ENCODE assay signal across 1 cellular context in genomic region chr2:28751102-28751955, GRCh38.
TF ChIP-seq lines count a peak whose summit lies in the region.

PPP1CB (plus strand) TSS chr2:28751830; CDS start chr2:28752125, 295 bp downstream.

TF ChIP-seq in K562, 482 proteins besides CTCF, POLR2A, EP300 and RAD21 (continued from another document and continues in another):
- TF ChIP-seq, protein P1, sequence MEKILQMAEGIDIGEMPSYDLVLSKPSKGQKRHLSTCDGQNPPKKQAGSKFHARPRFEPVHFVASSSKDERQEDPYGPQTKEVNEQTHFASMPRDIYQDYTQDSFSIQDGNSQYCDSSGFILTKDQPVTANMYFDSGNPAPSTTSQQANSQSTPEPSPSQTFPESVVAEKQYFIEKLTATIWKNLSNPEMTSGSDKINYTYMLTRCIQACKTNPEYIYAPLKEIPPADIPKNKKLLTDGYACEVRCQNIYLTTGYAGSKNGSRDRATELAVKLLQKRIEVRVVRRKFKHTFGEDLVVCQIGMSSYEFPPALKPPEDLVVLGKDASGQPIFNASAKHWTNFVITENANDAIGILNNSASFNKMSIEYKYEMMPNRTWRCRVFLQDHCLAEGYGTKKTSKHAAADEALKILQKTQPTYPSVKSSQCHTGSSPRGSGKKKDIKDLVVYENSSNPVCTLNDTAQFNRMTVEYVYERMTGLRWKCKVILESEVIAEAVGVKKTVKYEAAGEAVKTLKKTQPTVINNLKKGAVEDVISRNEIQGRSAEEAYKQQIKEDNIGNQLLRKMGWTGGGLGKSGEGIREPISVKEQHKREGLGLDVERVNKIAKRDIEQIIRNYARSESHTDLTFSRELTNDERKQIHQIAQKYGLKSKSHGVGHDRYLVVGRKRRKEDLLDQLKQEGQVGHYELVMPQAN (IDR thresholded peaks at IDR 0.05; ENCODE audit: borderline replicate concordance) = peak; percentile 61; the same call in 1 of the 2 replicates
- TF ChIP-seq THAP12 (CRISPR knock-in tag; IDR thresholded peaks at IDR 0.05) = peak; percentile 80
- TF ChIP-seq, protein P2, sequence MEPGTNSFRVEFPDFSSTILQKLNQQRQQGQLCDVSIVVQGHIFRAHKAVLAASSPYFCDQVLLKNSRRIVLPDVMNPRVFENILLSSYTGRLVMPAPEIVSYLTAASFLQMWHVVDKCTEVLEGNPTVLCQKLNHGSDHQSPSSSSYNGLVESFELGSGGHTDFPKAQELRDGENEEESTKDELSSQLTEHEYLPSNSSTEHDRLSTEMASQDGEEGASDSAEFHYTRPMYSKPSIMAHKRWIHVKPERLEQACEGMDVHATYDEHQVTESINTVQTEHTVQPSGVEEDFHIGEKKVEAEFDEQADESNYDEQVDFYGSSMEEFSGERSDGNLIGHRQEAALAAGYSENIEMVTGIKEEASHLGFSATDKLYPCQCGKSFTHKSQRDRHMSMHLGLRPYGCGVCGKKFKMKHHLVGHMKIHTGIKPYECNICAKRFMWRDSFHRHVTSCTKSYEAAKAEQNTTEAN (CRISPR knock-in tag; IDR thresholded peaks at IDR 0.05) = peak; percentile 85
- no peak for TF ChIP-seq DNMT1 (IDR thresholded peaks at IDR 0.05)
- peak; percentile 89 for TF ChIP-seq POLR2H (tag; IDR thresholded peaks at IDR 0.05; ENCODE audit: low read depth)
- peak; percentile 31; the same call in 1 of the 2 replicates for TF ChIP-seq BHLHE40 (IDR thresholded peaks at IDR 0.05; ENCODE audit: low read length)
- TF ChIP-seq, protein P3, sequence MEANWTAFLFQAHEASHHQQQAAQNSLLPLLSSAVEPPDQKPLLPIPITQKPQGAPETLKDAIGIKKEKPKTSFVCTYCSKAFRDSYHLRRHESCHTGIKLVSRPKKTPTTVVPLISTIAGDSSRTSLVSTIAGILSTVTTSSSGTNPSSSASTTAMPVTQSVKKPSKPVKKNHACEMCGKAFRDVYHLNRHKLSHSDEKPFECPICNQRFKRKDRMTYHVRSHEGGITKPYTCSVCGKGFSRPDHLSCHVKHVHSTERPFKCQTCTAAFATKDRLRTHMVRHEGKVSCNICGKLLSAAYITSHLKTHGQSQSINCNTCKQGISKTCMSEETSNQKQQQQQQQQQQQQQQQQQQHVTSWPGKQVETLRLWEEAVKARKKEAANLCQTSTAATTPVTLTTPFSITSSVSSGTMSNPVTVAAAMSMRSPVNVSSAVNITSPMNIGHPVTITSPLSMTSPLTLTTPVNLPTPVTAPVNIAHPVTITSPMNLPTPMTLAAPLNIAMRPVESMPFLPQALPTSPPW (CRISPR knock-in tag; IDR thresholded peaks at IDR 0.05) = peak; percentile 92
- no peak for TF ChIP-seq NCOA1 (IDR thresholded peaks at IDR 0.05; ENCODE audit: low read depth)
- TF ChIP-seq JUNB (CRISPR knock-in tag; conservative IDR thresholded peaks at IDR 0.05) = no peak
- peak; percentile 60 for TF ChIP-seq MGA (IDR thresholded peaks at IDR 0.05)
- TF ChIP-seq, protein P4, sequence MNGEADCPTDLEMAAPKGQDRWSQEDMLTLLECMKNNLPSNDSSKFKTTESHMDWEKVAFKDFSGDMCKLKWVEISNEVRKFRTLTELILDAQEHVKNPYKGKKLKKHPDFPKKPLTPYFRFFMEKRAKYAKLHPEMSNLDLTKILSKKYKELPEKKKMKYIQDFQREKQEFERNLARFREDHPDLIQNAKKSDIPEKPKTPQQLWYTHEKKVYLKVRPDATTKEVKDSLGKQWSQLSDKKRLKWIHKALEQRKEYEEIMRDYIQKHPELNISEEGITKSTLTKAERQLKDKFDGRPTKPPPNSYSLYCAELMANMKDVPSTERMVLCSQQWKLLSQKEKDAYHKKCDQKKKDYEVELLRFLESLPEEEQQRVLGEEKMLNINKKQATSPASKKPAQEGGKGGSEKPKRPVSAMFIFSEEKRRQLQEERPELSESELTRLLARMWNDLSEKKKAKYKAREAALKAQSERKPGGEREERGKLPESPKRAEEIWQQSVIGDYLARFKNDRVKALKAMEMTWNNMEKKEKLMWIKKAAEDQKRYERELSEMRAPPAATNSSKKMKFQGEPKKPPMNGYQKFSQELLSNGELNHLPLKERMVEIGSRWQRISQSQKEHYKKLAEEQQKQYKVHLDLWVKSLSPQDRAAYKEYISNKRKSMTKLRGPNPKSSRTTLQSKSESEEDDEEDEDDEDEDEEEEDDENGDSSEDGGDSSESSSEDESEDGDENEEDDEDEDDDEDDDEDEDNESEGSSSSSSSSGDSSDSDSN (IDR thresholded peaks at IDR 0.05; ENCODE audit: borderline replicate concordance in 1 of 2, low read depth in 2 of 2, low read length in 2 of 2) = peak in 1 of 2 experiments; percentile 82; a peak in 2 of 4 replicates
- TF ChIP-seq ELF2 (CRISPR knock-in tag; IDR thresholded peaks at IDR 0.05) = no peak
- no peak for TF ChIP-seq RBM17 (IDR thresholded peaks at IDR 0.05; ENCODE audit: borderline replicate concordance, low read depth, low read length)
- no peak for TF ChIP-seq NR4A1 (CRISPR knock-in tag; IDR thresholded peaks at IDR 0.05)
- TF ChIP-seq NR4A1 (tag; IDR thresholded peaks at IDR 0.05) = 0 out of 2 replicates have a peak, but pooled peaks have one; percentile 34
- no peak for TF ChIP-seq TEAD2 (tag; IDR thresholded peaks at IDR 0.05)
- no peak for TF ChIP-seq RBBP5 (IDR thresholded peaks at IDR 0.05; ENCODE audit: borderline replicate concordance, insufficient read depth, low read length, poor library complexity, severe bottlenecking)
- TF ChIP-seq FOXA1 (IDR thresholded peaks at IDR 0.05; ENCODE audit: borderline replicate concordance) = no peak
- TF ChIP-seq TAL1 (IDR thresholded peaks at IDR 0.05) = no peak
- no peak for TF ChIP-seq SRF (CRISPR knock-in tag; IDR thresholded peaks at IDR 0.05)
- TF ChIP-seq, protein P5, sequence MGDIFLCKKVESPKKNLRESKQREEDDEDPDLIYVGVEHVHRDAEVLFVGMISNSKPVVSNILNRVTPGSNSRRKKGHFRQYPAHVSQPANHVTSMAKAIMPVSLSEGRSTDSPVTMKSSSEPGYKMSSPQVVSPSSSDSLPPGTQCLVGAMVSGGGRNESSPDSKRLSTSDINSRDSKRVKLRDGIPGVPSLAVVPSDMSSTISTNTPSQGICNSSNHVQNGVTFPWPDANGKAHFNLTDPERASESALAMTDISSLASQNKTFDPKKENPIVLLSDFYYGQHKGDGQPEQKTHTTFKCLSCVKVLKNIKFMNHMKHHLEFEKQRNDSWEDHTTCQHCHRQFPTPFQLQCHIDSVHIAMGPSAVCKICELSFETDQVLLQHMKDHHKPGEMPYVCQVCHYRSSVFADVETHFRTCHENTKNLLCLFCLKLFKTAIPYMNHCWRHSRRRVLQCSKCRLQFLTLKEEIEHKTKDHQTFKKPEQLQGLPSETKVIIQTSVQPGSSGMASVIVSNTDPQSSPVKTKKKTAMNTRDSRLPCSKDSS (IDR thresholded peaks at IDR 0.05; ENCODE audit: low read depth, partially characterized antibody) = no peak
- TF ChIP-seq CXXC5 (CRISPR knock-in tag; IDR thresholded peaks at IDR 0.05) = peak; percentile 98
- peak; percentile 75; the same call in 1 of the 2 replicates for TF ChIP-seq GABPB1 (CRISPR knock-in tag; IDR thresholded peaks at IDR 0.05)
- TF ChIP-seq MIER1 (IDR thresholded peaks at IDR 0.05; ENCODE audit: low read depth) = no peak
- TF ChIP-seq SMAD2 (IDR thresholded peaks at IDR 0.05; ENCODE audit: low read depth, low read length) = no peak
- TF ChIP-seq NUFIP1 (IDR thresholded peaks at IDR 0.05; ENCODE audit: partially characterized antibody) = no peak
- TF ChIP-seq STAT6 (CRISPR knock-in tag; IDR thresholded peaks at IDR 0.05) = 0 out of 2 replicates have a peak, but pooled peaks have one; percentile 57
- no peak for TF ChIP-seq PTBP1 (IDR thresholded peaks at IDR 0.05; ENCODE audit: low read depth, low read length)
